ENCODE assay signal across 19 cellular contexts in genomic region chr13:109804654-109805053, GRCh38. TPM values are rescaled to one million over a fixed set of nuclear protein-coding genes. Genes with fewer than 3 reads are reported as not detected.
DNase-seq lines count a peak whose midpoint lies in the region; ATAC-seq, FAIRE-seq and TF ChIP-seq lines count a peak whose summit lies in the region.
"Had no signal": no experiment of that assay in that cellular context is flagged by ENCODE, and none has a peak within 500 bp of the region (broad histone marks: within the 10 kb centered on the region; RNA-seq: fewer than 3 reads in every experiment).

No MANE protein-coding gene starts in this region.

- H3K36me3 Mint-ChIP-seq in GM23338 (ENCODE audit: low read depth) (no peaks in the 10 kb centered on the region), nephron progenitor cell (ENCODE audit: low read depth) (no peaks in the 10 kb centered on the region)
- H3K36me3 Mint-ChIP-seq: CD4-positive, alpha-beta memory T cell had no signal

- RAD21 ChIA-PET in GM12878 (lab: Charles Lee; ENCODE audit: unreplicated experiment) = no interaction called here

- no peak overlapping the region for H3K9ac ChIP-seq in GM12878 (ENCODE audit: control insufficient read depth, insufficient read depth, low read length)

- no peak for TF ChIP-seq RAD21 in GM12878 (IDR thresholded peaks at IDR 0.05; ENCODE audit: insufficient read depth, low read depth, low read length)

- no peak for TF ChIP-seq CTCF in GM23338 (conservative IDR thresholded peaks at IDR 0.05; ENCODE audit: low read depth in 2 of 2)
- TF ChIP-seq CTCF in NB4 (IDR thresholded peaks at IDR 0.05; ENCODE audit: low read depth, low read length) = no peak
- TF ChIP-seq CTCF in GM12878 (IDR thresholded peaks at IDR 0.05 in 2 of 3, conservative IDR thresholded peaks at IDR 0.05 in 1 of 3; ENCODE audit: control insufficient read depth in 2 of 3, extremely low read depth in 1 of 3, insufficient read depth in 1 of 3, low read depth in 3 of 3, low read length in 3 of 3) = no peak
- TF ChIP-seq CTCF in nephron progenitor cell (IDR thresholded peaks at IDR 0.05) = no peak

- H3K4me1 ChIP-seq in GM23338 (ENCODE audit: insufficient read depth) (no peaks in the 10 kb centered on the region), GM12878 (ENCODE audit: control insufficient read depth, insufficient read depth, low read length) (no peaks in the 10 kb centered on the region)
- H3K4me1 ChIP-seq: BE2C had no signal

- POLR2A ChIA-PET in GM12878 (lab: Charles Lee) = no interaction called here

- ATAC-seq in GM23338 (peak; percentile 52), GM12878 (no peak)
- ATAC-seq: Right ventricle myocardium inferior had no signal

- H3K4me2 ChIP-seq in GM23338 = no peak overlapping the region
- no peak overlapping the region for H3K4me2 ChIP-seq in GM12878 (ENCODE audit: control insufficient read depth, insufficient read depth)

- no peak for DNase-seq in GM23338 (ENCODE audit: low spot score)
- peak; percentile 16 for DNase-seq in NB4 (ENCODE audit: low read depth)
- DNase-seq in GM12878 (ENCODE audit: low read depth, low spot score) = no peak
- DNase-seq in nephron progenitor cell = peak; percentile 16
- no peak for DNase-seq in NCI-H526 (lab: John Stamatoyannopoulos, UW)
- no peak for DNase-seq in activated naive CD4-positive, alpha-beta T cell treated with anti-CD3 and anti-CD28 coated beads, Interleukin-2, amount 50 U/mL, for 16 hours
- no peak for DNase-seq in NCI-H2081 (lab: John Stamatoyannopoulos, UW)
- DNase-seq: BE2C; CD4-positive, alpha-beta memory T cell; DMS79 treated with DMSO at 0.1 percent for 48 hours; GF-D8; MM.1S; NCI-H1417 treated with DMSO at 0.1 percent for 48 hours; NCI-H2029 treated with DMSO at 0.1 percent for 48 hours; NCI-H2227 treated with DMSO at 0.1 percent for 48 hours; NCI-H524 treated with DMSO at 0.1 percent for 48 hours; NK-92 treated with Interleukin-12 subunit alpha and Interleukin-12 subunit beta, amount 100 ng/mL, for 24 hours had no signal

- H3K4me3 Mint-ChIP-seq in GM23338 = no peak overlapping the region
- no peak overlapping the region for H3K4me3 Mint-ChIP-seq in nephron progenitor cell
- H3K4me3 Mint-ChIP-seq: CD4-positive, alpha-beta memory T cell had no signal

- in situ Hi-C loops in GM12878 (cut with MboI) = no loop called here

- 38% methylated on average over 9 of the region's 9 CpGs for WGBS in GM12878 (ENCODE audit: insufficient coverage, insufficient replicate concordance, low lambda C conversion rate, missing lambda C conversion rate)

- H3K9me2 ChIP-seq in GM23338 (ENCODE audit: insufficient read depth) = no peaks in the 10 kb centered on the region

- CTCF ChIA-PET in GM12878 (lab: Yijun Ruan, JAX) = no interaction called here

- FAIRE-seq in GM12878 (lab: Jason Lieb, UNC) = no peak

- H3K9me3 Mint-ChIP-seq in GM23338 = no peaks in the 10 kb centered on the region
- no peaks in the 10 kb centered on the region for H3K9me3 Mint-ChIP-seq in nephron progenitor cell
- H3K9me3 Mint-ChIP-seq: CD4-positive, alpha-beta memory T cell had no signal

- intact Hi-C loops in GM12878 (cut with micrococcal nuclease; ENCODE audit: unreplicated experiment) = no loop called here

- H3K27ac Mint-ChIP-seq in GM23338 = no peak overlapping the region
- no peak overlapping the region for H3K27ac Mint-ChIP-seq in nephron progenitor cell
- H3K27ac Mint-ChIP-seq: CD4-positive, alpha-beta memory T cell had no signal

- no TSS peak for BruUV-seq in GM12878 (replicated peaks; lab: Mats Ljungman, UMichigan)

- H3K4me1 Mint-ChIP-seq in GM23338 (peaks cover 11% of the 10 kb centered on the region; the same call in 2 of the 3 replicates), nephron progenitor cell (peaks cover 6% of the 10 kb centered on the region)
- H3K4me1 Mint-ChIP-seq: CD4-positive, alpha-beta memory T cell had no signal

- SMC1A ChIA-PET in GM12878 (lab: Charles Lee; ENCODE audit: uncharacterized antibody, unreplicated experiment) = no interaction called here

- H2AFZ ChIP-seq in GM23338 (no peak overlapping the region), GM12878 (ENCODE audit: control insufficient read depth, low read depth, low read length) (no peak overlapping the region)

- TF ChIP-seq POLR2A in NB4 (IDR thresholded peaks at IDR 0.05; ENCODE audit: extremely low read depth, insufficient read length) (no peak), GM12878 (IDR thresholded peaks at IDR 0.05; ENCODE audit: low read depth, low read length) (no peak)

- H3K27me3 ChIP-seq in GM23338 (ENCODE audit: insufficient read depth) (no peaks in the 10 kb centered on the region), GM12878 (replicated peaks in 1 of 2; ENCODE audit: control insufficient read depth in 2 of 2, insufficient read depth in 2 of 2, low read length in 1 of 2) (no peaks in the 10 kb centered on the region)

- H3K27ac ChIP-seq in GM23338 (ENCODE audit: low read depth) (no peak overlapping the region), GM12878 (ENCODE audit: control insufficient read depth, insufficient read depth) (no peak overlapping the region)
- H3K27ac ChIP-seq: SK-N-MC had no signal

- H3K27me3 Mint-ChIP-seq in GM23338 (ENCODE audit: insufficient read depth, low read depth, poor library complexity) (peaks cover 6% of the 10 kb centered on the region), nephron progenitor cell (ENCODE audit: low read depth, poor library complexity) (peaks cover 3% of the 10 kb centered on the region)

- H3K4me3 ChIP-seq in GM23338 (no peak overlapping the region), NB4 (ENCODE audit: low read depth, low read length) (no peak overlapping the region), GM12878 (no peak overlapping the region)
- H3K4me3 ChIP-seq: SK-N-MC had no signal

- no peaks in the 10 kb centered on the region for H4K20me1 ChIP-seq in GM23338 (replicated peaks; ENCODE audit: insufficient read depth)
- no peaks in the 10 kb centered on the region for H4K20me1 ChIP-seq in GM12878 (ENCODE audit: control insufficient read depth, insufficient read depth)

- H3F3A ChIP-seq in GM23338 (replicated peaks; ENCODE audit: low read depth) = no peaks in the 10 kb centered on the region

- H3K79me2 ChIP-seq in GM23338 (replicated peaks; ENCODE audit: insufficient read depth) (no peaks in the 10 kb centered on the region), GM12878 (ENCODE audit: control insufficient read depth, insufficient read depth, low read length) (no peaks in the 10 kb centered on the region)

- H3K9me3 ChIP-seq in GM12878 (replicated peaks; ENCODE audit: control insufficient read depth, insufficient read depth, low read length) = no peaks in the 10 kb centered on the region
- H3K9me3 ChIP-seq: BE2C had no signal

- no peak for TF ChIP-seq EP300 in GM12878 (IDR thresholded peaks at IDR 0.05; ENCODE audit: borderline replicate concordance in 1 of 2, control insufficient read depth in 1 of 2, low read depth in 2 of 2, low read length in 2 of 2)

- H3K36me3 ChIP-seq in GM23338 (ENCODE audit: insufficient read depth) (no peaks in the 10 kb centered on the region), GM12878 (ENCODE audit: control insufficient read depth in 2 of 2, insufficient read depth in 2 of 2, low read length in 1 of 2) (no peaks in the 10 kb centered on the region)
- H3K36me3 ChIP-seq: BE2C had no signal

TF ChIP-seq in GM12878, 131 proteins besides CTCF, POLR2A, EP300 and RAD21 (continues in another document):
- no peak for TF ChIP-seq TBL1XR1 (IDR thresholded peaks at IDR 0.05; ENCODE audit: low read depth, low read length)
- TF ChIP-seq REST (IDR thresholded peaks at IDR 0.05; ENCODE audit: low read depth, low read length) = peak; percentile 64; the same call in 1 of the 2 replicates

RNA-seq across cellular contexts. Expression of gene IRS2, which starts 18.3 kb away (rescaled TPM):
- total RNA-seq in GM23338 (2014; rRNA removed; shearing (Covaris generic)) = 12.4 and 14.5 TPM in 2 replicates
- polyA plus RNA-seq in GM23338 (2016; fragmentation: Nextera tagmentation; extraction: Ambion mirVana) (3.6 and 4.0 TPM in 2 replicates), GM12878 (2011; rRNA removed) (0.31 and 0.35 TPM in 2 replicates), GM12878 (2014; fragmentation: Illumina TruSeq; extraction: Trizol) (0.01 TPM in 1 of 2 replicates, not detected in the other), GM12878 (2014; fragmentation: Nextera tagmentation; extraction: Ambion mirVana) (under 1 TPM in 1 of 2 experiments, not detected in 1; 0.03 TPM), GM12878 (2014; rRNA removed) (0.03 TPM in 1 of 2 replicates, not detected in the other), GM12878 (2016; fragmentation: Nextera tagmentation; extraction: Ambion mirVana) (not detected)
- total RNA-seq in GM12878 (2013; cell fraction: nucleolus; rRNA removed) = not detected in 2 replicates
- total RNA-seq in GM12878 (2014; rRNA removed) (not detected in 2 replicates), GM12878 (2014; rRNA removed; fragmentation: Illumina TruSeq; extraction: Trizol) (not detected in 2 replicates), GM12878 (2021) (0.08 and 0.10 TPM in 2 replicates)
- 0.08 TPM for polyA plus RNA-seq in GM12878 (2011; ENCODE audit: low read depth)
- 0.15 TPM in 2 replicates for polyA plus RNA-seq in GM12878 (2011; cell fraction: cytosol; rRNA removed)
- 0.75 and 0.82 TPM in 2 replicates for polyA plus RNA-seq in GM12878 (2011; cell fraction: nucleus; rRNA removed)
- polyA plus RNA-seq in GM12878 (2012) = 0.23 and 0.32 TPM in 2 replicates
- polyA minus RNA-seq in GM12878 (2011; rRNA and poly(A)+ RNA removed) = 0.15 and 0.31 TPM in 2 replicates
- 0.10 and 0.53 TPM in 2 replicates for polyA minus RNA-seq in GM12878 (2011; cell fraction: cytosol; rRNA and poly(A)+ RNA removed)
- 1.6 and 2.7 TPM in 2 replicates for polyA minus RNA-seq in GM12878 (2011; cell fraction: nucleus; rRNA and poly(A)+ RNA removed)

Comparison
In these comparisons a context has a peak if more than half of its experiments do, and no peak if none do; other contexts are left out.
1. DNase-seq: peak in NB4 (single experiment) and nephron progenitor cell (single experiment); none in GM23338 (single experiment), GM12878 (single experiment), NCI-H526 (0 of 2), activated naive CD4-positive, alpha-beta T cell treated with anti-CD3 and anti-CD28 coated beads, Interleukin-2, amount 50 U/mL, for 16 hours (single experiment) and NCI-H2081 (0 of 2).
2. RNA of gene IRS2, which starts 18.3 kb away (total RNA-seq): 12.4 to 14.5 TPM in GM23338; 0.08 to 0.10 TPM in GM12878; every median in the first group is over 10 times any median in the second.